In the genomic region with DNA sequence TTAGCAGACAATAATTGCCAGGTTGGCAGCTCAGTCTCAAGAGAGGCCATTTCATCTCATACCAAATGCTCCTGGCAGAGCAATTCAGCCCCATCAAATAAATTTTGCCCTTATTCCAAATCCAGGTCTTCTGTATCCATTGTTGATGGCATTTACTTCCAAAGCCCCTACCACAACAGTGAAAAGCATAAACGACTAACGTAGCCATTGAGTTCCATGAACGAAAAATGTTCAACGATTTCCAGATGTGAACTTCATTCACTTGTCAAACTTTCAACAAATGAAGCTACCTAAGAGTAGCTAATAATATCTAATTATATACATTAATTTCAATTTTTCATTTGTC, we compare ENCODE assay signal across 1 cellular context.
A peak's percentile ranks its signal among the peaks of the same experiment; 100 is the strongest.
TF ChIP-seq lines count a peak whose summit lies in the region.

No MANE protein-coding gene starts in this region.

TF ChIP-seq in K562, 482 proteins besides CTCF, POLR2A, EP300 and RAD21:
- TF ChIP-seq, protein P1, sequence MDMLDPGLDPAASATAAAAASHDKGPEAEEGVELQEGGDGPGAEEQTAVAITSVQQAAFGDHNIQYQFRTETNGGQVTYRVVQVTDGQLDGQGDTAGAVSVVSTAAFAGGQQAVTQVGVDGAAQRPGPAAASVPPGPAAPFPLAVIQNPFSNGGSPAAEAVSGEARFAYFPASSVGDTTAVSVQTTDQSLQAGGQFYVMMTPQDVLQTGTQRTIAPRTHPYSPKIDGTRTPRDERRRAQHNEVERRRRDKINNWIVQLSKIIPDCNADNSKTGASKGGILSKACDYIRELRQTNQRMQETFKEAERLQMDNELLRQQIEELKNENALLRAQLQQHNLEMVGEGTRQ (CRISPR knock-in tag; IDR thresholded peaks at IDR 0.05): no peak
- no peak for TF ChIP-seq FUS (optimal IDR thresholded peaks at IDR 0.05; ENCODE audit: low read depth, low read length)
- TF ChIP-seq, protein P2, sequence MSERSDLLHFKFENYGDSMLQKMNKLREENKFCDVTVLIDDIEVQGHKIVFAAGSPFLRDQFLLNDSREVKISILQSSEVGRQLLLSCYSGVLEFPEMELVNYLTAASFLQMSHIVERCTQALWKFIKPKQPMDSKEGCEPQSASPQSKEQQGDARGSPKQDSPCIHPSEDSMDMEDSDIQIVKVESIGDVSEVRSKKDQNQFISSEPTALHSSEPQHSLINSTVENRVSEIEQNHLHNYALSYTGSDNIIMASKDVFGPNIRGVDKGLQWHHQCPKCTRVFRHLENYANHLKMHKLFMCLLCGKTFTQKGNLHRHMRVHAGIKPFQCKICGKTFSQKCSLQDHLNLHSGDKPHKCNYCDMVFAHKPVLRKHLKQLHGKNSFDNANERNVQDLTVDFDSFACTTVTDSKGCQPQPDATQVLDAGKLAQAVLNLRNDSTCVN (CRISPR knock-in tag; IDR thresholded peaks at IDR 0.05): no peak
- no peak for TF ChIP-seq JUN (IDR thresholded peaks at IDR 0.05; ENCODE audit: borderline replicate concordance, low read depth, low read length)
- no peak for TF ChIP-seq JUN (CRISPR knock-in tag; IDR thresholded peaks at IDR 0.05; ENCODE audit: borderline replicate concordance)
- no peak for TF ChIP-seq MXI1 (IDR thresholded peaks at IDR 0.05; ENCODE audit: low read depth, low read length)
- no peak for TF ChIP-seq ZNF76 (CRISPR knock-in tag; IDR thresholded peaks at IDR 0.05; ENCODE audit: borderline replicate concordance)
- TF ChIP-seq LCOR (CRISPR knock-in tag; IDR thresholded peaks at IDR 0.05): 0 out of 2 replicates have a peak, but pooled peaks have one; percentile 17
- no peak for TF ChIP-seq NFXL1 (CRISPR knock-in tag; IDR thresholded peaks at IDR 0.05)
- no peak for TF ChIP-seq PHB2 (IDR thresholded peaks at IDR 0.05; ENCODE audit: low read depth)
- TF ChIP-seq, protein P3, sequence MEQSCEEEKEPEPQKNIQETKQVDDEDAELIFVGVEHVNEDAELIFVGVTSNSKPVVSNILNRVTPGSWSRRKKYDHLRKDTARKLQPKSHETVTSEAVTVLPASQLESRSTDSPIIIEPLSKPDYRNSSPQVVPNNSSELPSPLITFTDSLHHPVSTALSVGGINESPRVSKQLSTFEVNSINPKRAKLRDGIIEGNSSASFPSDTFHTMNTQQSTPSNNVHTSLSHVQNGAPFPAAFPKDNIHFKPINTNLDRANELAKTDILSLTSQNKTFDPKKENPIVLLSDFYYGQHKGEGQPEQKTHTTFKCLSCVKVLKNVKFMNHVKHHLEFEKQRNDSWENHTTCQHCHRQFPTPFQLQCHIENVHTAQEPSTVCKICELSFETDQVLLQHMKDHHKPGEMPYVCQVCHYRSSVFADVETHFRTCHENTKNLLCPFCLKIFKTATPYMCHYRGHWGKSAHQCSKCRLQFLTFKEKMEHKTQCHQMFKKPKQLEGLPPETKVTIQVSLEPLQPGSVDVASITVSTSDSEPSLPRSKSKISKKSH (CRISPR knock-in tag; IDR thresholded peaks at IDR 0.05): no peak
- no peak for TF ChIP-seq ZNF780A (CRISPR knock-in tag; IDR thresholded peaks at IDR 0.05)
- no peak for TF ChIP-seq NFRKB (IDR thresholded peaks at IDR 0.05; ENCODE audit: low read depth)
- peak; percentile 50; the same call in 1 of the 2 replicates for TF ChIP-seq POLR2AphosphoS5 (IDR thresholded peaks at IDR 0.05; ENCODE audit: control insufficient read depth, insufficient read depth, low read depth, low read length)
- TF ChIP-seq RFX1 (IDR thresholded peaks at IDR 0.05): no peak
- TF ChIP-seq GABPB1 (CRISPR knock-in tag; IDR thresholded peaks at IDR 0.05): 0 out of 2 replicates have a peak, but pooled peaks have one; percentile 23
- TF ChIP-seq SREBF2 (CRISPR knock-in tag; IDR thresholded peaks at IDR 0.05): no peak
- TF ChIP-seq, protein P4, sequence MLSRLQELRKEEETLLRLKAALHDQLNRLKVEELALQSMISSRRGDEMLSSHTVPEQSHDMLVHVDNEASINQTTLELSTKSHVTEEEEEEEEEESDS (CRISPR knock-in tag; IDR thresholded peaks at IDR 0.05): no peak
- no peak for TF ChIP-seq DIDO1 (tag; IDR thresholded peaks at IDR 0.05; ENCODE audit: low read depth)
- TF ChIP-seq ATF1 (CRISPR knock-in tag; IDR thresholded peaks at IDR 0.05): no peak
- TF ChIP-seq ATF1 (tag; IDR thresholded peaks at IDR 0.05): no peak
- TF ChIP-seq NCOA6 (IDR thresholded peaks at IDR 0.05): no peak
